Comparison of ENCODE assay signal across 12 cellular contexts in genomic region chr1:178418284-178418955, GRCh38.
A peak's percentile ranks its signal among the peaks of the same experiment; 100 is the strongest.
DNase-seq lines count a peak whose midpoint lies in the region; ATAC-seq, FAIRE-seq and TF ChIP-seq lines count a peak whose summit lies in the region.
"Had no signal": no experiment of that assay in that cellular context is flagged by ENCODE, and none has a peak within 500 bp of the region (broad histone marks: within the 10 kb centered on the region; RNA-seq: fewer than 3 reads in every experiment).

No MANE protein-coding gene starts in this region.

- H3K27ac ChIP-seq in GM12878 (ENCODE audit: control insufficient read depth, insufficient read depth) (no peak overlapping the region), RWPE1 (no peak overlapping the region)

- H3K36me3 Mint-ChIP-seq in activated T-cell treated with anti-CD3 and anti-CD28 coated beads, Interleukin-2, amount 50 U/mL, for 4 hours (ENCODE audit: insufficient read depth) = no peaks in the 10 kb centered on the region

- no peak for TF ChIP-seq RAD21 in GM12878 (IDR thresholded peaks at IDR 0.05; ENCODE audit: insufficient read depth, low read depth, low read length)

- no peak overlapping the region for H3K4me3 Mint-ChIP-seq in activated T-cell treated with anti-CD3 and anti-CD28 coated beads, Interleukin-2, amount 50 U/mL, for 4 hours

- no peaks in the 10 kb centered on the region for H3K27me3 Mint-ChIP-seq in activated T-cell treated with anti-CD3 and anti-CD28 coated beads, Interleukin-2, amount 50 U/mL, for 4 hours (ENCODE audit: low read depth)

- no TSS peak for BruUV-seq in GM12878 (replicated peaks; lab: Mats Ljungman, UMichigan)

- ATAC-seq in GM18858 (IDR thresholded peaks at IDR 0.05; ENCODE audit: unreplicated experiment) (peak; percentile 90), GM21529 (IDR thresholded peaks at IDR 0.05; ENCODE audit: unreplicated experiment) (peak; percentile 85), HG03139 (IDR thresholded peaks at IDR 0.05; ENCODE audit: unreplicated experiment) (peak; percentile 94), GM12878 (peak; percentile 97)
- no peak for ATAC-seq in activated T-cell treated with anti-CD3 and anti-CD28 coated beads, Interleukin-2, amount 50 U/mL, for 4 hours
- ATAC-seq: HepG2 had no signal

- H3K4me2 ChIP-seq in GM12878 (ENCODE audit: control insufficient read depth, insufficient read depth) = 0 out of 2 replicates have a peak overlapping the region, but pooled peaks have one; percentile 17
- H3K4me2 ChIP-seq: SK-N-SH had no signal

- no peak for TF ChIP-seq CTCF in GM12878 (IDR thresholded peaks at IDR 0.05 in 2 of 3, conservative IDR thresholded peaks at IDR 0.05 in 1 of 3; ENCODE audit: control insufficient read depth in 2 of 3, extremely low read depth in 1 of 3, insufficient read depth in 1 of 3, low read depth in 3 of 3, low read length in 3 of 3)
- TF ChIP-seq CTCF in RWPE1 (conservative IDR thresholded peaks at IDR 0.05; ENCODE audit: low read depth) = no peak

- no peaks in the 10 kb centered on the region; the same call in 2 of the 3 replicates for H3K9me3 ChIP-seq in GM12878 (replicated peaks; ENCODE audit: control insufficient read depth, insufficient read depth, low read length)
- H3K9me3 ChIP-seq: SK-N-SH had no signal

- peak; percentile 49 for FAIRE-seq in GM12878 (lab: Jason Lieb, UNC)
- FAIRE-seq: GM18507, HepG2 had no signal

- no peaks in the 10 kb centered on the region for H4K20me1 ChIP-seq in GM12878 (ENCODE audit: control insufficient read depth, insufficient read depth)

- in situ Hi-C loops in GM12878 (cut with MboI) = no loop called here

- peak in 1 of 2 experiments; percentile 35; a peak in 1 of 4 replicates for TF ChIP-seq EP300 in GM12878 (IDR thresholded peaks at IDR 0.05; ENCODE audit: borderline replicate concordance in 1 of 2, control insufficient read depth in 1 of 2, low read depth in 2 of 2, low read length in 2 of 2)

- no peaks in the 10 kb centered on the region for H3K27me3 ChIP-seq in GM12878 (replicated peaks in 1 of 2; ENCODE audit: control insufficient read depth in 2 of 2, insufficient read depth in 2 of 2, low read length in 1 of 2)

- intact Hi-C loops in GM12878 (cut with micrococcal nuclease; ENCODE audit: unreplicated experiment) = no loop called here

- POLR2A ChIA-PET in GM12878 (lab: Charles Lee) (no interaction called here), HEK293T (lab: Yijun Ruan, JAX) (no interaction called here), RWPE1 (lab: Yijun Ruan, JAX; ENCODE audit: low non-redundant PET) (no interaction called here)

- H3K79me2 ChIP-seq in GM12878 (ENCODE audit: control insufficient read depth, insufficient read depth, low read length) = no peaks in the 10 kb centered on the region

- H3K4me1 Mint-ChIP-seq in activated T-cell treated with anti-CD3 and anti-CD28 coated beads, Interleukin-2, amount 50 U/mL, for 4 hours (ENCODE audit: low read depth) = no peaks in the 10 kb centered on the region

- H3K9me3 Mint-ChIP-seq in activated T-cell treated with anti-CD3 and anti-CD28 coated beads, Interleukin-2, amount 50 U/mL, for 4 hours = peaks cover 12% of the 10 kb centered on the region

- H3K9ac ChIP-seq in GM12878 (ENCODE audit: control insufficient read depth, insufficient read depth, low read length) = no peak overlapping the region
- H3K9ac ChIP-seq: SK-N-SH had no signal

- CTCF ChIA-PET in GM12878 (lab: Yijun Ruan, JAX) = interaction anchor here (0.5 to 1.3 kb wide), 4 partner anchors 10 to 84 kb away, joined by 3 to 5 read pairs (median 3); no protein-coding TSS in a partner anchor
- CTCF ChIA-PET in HEK293T (lab: Yijun Ruan, JAX) = no interaction called here
- CTCF ChIA-PET in RWPE1 (lab: Yijun Ruan, JAX) = no interaction called here

- SMC1A ChIA-PET in GM12878 (lab: Charles Lee; ENCODE audit: uncharacterized antibody, unreplicated experiment) = interaction anchor here (0.5 to 1.4 kb wide), 3 partner anchors 10 to 815 kb away, joined by 3 to 6 read pairs (median 4); no protein-coding TSS in a partner anchor

- WGBS in GM12878 (ENCODE audit: insufficient coverage, insufficient replicate concordance, low lambda C conversion rate, missing lambda C conversion rate) = 0% methylated on average over 1 of the region's 1 CpG

- TF ChIP-seq POLR2A in GM12878 (IDR thresholded peaks at IDR 0.05; ENCODE audit: low read depth, low read length) = no peak

- no peak for DNase-seq in GM12878 (ENCODE audit: low read depth, low spot score)
- DNase-seq in activated T-cell treated with anti-CD3 and anti-CD28 coated beads, Interleukin-2, amount 50 U/mL, for 4 hours = no peak
- DNase-seq in HEK293T (ENCODE audit: extremely low spot score) = no peak
- no peak for DNase-seq in GDM1 (lab: John Stamatoyannopoulos, UW)
- no peak for DNase-seq in RWPE1 (ENCODE audit: low spot score)
- DNase-seq: amygdala, SK-N-SH had no signal

- no peak overlapping the region for H3K4me3 ChIP-seq in GM12878

- RAD21 ChIA-PET in GM12878 (lab: Charles Lee; ENCODE audit: unreplicated experiment) = no interaction called here

- H3K36me3 ChIP-seq in GM12878 (ENCODE audit: control insufficient read depth in 2 of 2, insufficient read depth in 2 of 2, low read length in 1 of 2) = no peaks in the 10 kb centered on the region

- H2AFZ ChIP-seq in GM12878 (ENCODE audit: control insufficient read depth, low read depth, low read length) = peak overlapping the region; percentile 44

- H3K4me1 ChIP-seq in GM12878 (ENCODE audit: control insufficient read depth, insufficient read depth, low read length) = peaks cover 7% of the 10 kb centered on the region; the same call in 1 of the 2 replicates

TF ChIP-seq in GM12878, 131 proteins besides CTCF, POLR2A, EP300 and RAD21 (continues in another document):
- peak; percentile 61; the same call in 1 of the 2 replicates for TF ChIP-seq USF2 (IDR thresholded peaks at IDR 0.05; ENCODE audit: borderline replicate concordance, low read depth, low read length)
- TF ChIP-seq ZBTB4 (CRISPR knock-in tag; IDR thresholded peaks at IDR 0.05) = peak; percentile 69; the same call in 1 of the 2 replicates

TF ChIP-seq in HEK293T, 16 proteins besides CTCF, POLR2A, EP300 and RAD21:
- no peak for TF ChIP-seq SP1 (IDR thresholded peaks at IDR 0.05)
- TF ChIP-seq L3MBTL2 (conservative IDR thresholded peaks at IDR 0.05) = no peak
- TF ChIP-seq BHLHE40 (IDR thresholded peaks at IDR 0.05; ENCODE audit: borderline replicate concordance) = no peak
- TF ChIP-seq TARDBP (IDR thresholded peaks at IDR 0.05) = no peak
- no peak for TF ChIP-seq ELF4 (IDR thresholded peaks at IDR 0.05)
- TF ChIP-seq HDGF (IDR thresholded peaks at IDR 0.05; ENCODE audit: borderline replicate concordance) = no peak
- TF ChIP-seq ARNT (IDR thresholded peaks at IDR 0.05) = no peak
- TF ChIP-seq NFRKB (IDR thresholded peaks at IDR 0.05) = no peak
- no peak for TF ChIP-seq FOXM1 (IDR thresholded peaks at IDR 0.05; ENCODE audit: borderline replicate concordance)
- TF ChIP-seq PKNOX1 (IDR thresholded peaks at IDR 0.05) = no peak
- TF ChIP-seq CTBP1 (IDR thresholded peaks at IDR 0.05; ENCODE audit: borderline replicate concordance) = no peak
- TF ChIP-seq FOXK2 (IDR thresholded peaks at IDR 0.05) = no peak
- TF ChIP-seq FOXA1 (IDR thresholded peaks at IDR 0.05) = no peak
- TF ChIP-seq LEF1 (IDR thresholded peaks at IDR 0.05; ENCODE audit: borderline replicate concordance) = no peak
- TF ChIP-seq ZNF384 (IDR thresholded peaks at IDR 0.05) = no peak
- TF ChIP-seq SUZ12 (IDR thresholded peaks at IDR 0.05) = no peak

Comparison
In these comparisons a context has a peak if more than half of its experiments do, and no peak if none do; other contexts are left out.
1. ATAC-seq: peak in GM18858 (single experiment), GM21529 (single experiment), HG03139 (single experiment) and GM12878 (single experiment); none in activated T-cell treated with anti-CD3 and anti-CD28 coated beads, Interleukin-2, amount 50 U/mL, for 4 hours (0 of 2).